28 cellular contexts compared by ENCODE assay signal in genomic region chr9:137141976-137142936, GRCh38. TPM values are rescaled to one million over a fixed set of nuclear protein-coding genes. Genes with fewer than 3 reads are reported as not detected.
DNase-seq lines count a peak whose midpoint lies in the region; ATAC-seq, FAIRE-seq and TF ChIP-seq lines count a peak whose summit lies in the region.
"Had no signal": no experiment of that assay in that cellular context is flagged by ENCODE, and none has a peak within 500 bp of the region (broad histone marks: within the 10 kb centered on the region; RNA-seq: fewer than 3 reads in every experiment).

No MANE protein-coding gene starts in this region.

- H3K4me3 Mint-ChIP-seq in glutamatergic neuron (ENCODE audit: unreplicated experiment) (peak overlapping the region; percentile 12), nephron progenitor cell (no peak overlapping the region)
- H3K4me3 Mint-ChIP-seq: CD4-positive, alpha-beta T cell; HFFc6 had no signal

- RAD21 ChIA-PET in GM12878 (lab: Charles Lee; ENCODE audit: unreplicated experiment), result no interaction called here

- H3K4me1 ChIP-seq in left ventricle myocardium inferior (peaks cover 10% of the 10 kb centered on the region), GM12878 (ENCODE audit: control insufficient read depth, insufficient read depth, low read length) (no peaks in the 10 kb centered on the region)

- H3K4me3 ChIP-seq in left ventricle myocardium inferior (no peak overlapping the region), GM12878 (no peak overlapping the region)
- H3K4me3 ChIP-seq: PC-9, SJSA1 had no signal

- H3K9me3 Mint-ChIP-seq in glutamatergic neuron (ENCODE audit: unreplicated experiment) (peaks cover 10% of the 10 kb centered on the region), nephron progenitor cell (no peaks in the 10 kb centered on the region)
- H3K9me3 Mint-ChIP-seq: CD4-positive, alpha-beta T cell; HFFc6 had no signal

- no peaks in the 10 kb centered on the region for H3K9me3 ChIP-seq in left ventricle myocardium inferior (replicated peaks)
- no peaks in the 10 kb centered on the region; the same call in 2 of the 3 replicates for H3K9me3 ChIP-seq in GM12878 (replicated peaks; ENCODE audit: control insufficient read depth, insufficient read depth, low read length)
- H3K9me3 ChIP-seq: Caco-2, SJSA1 had no signal

- FAIRE-seq in GM12878 (lab: Jason Lieb, UNC), result no peak
- FAIRE-seq: A204.1, GM12891, GM18507 had no signal

- no peak for TF ChIP-seq RAD21 in GM12878 (IDR thresholded peaks at IDR 0.05; ENCODE audit: insufficient read depth, low read depth, low read length)

- peaks cover 92% of the 10 kb centered on the region for H3K27me3 ChIP-seq in left ventricle myocardium inferior (ENCODE audit: low read depth)
- peaks cover 7 to 12% of the 10 kb centered on the region in 2 experiments for H3K27me3 ChIP-seq in GM12878 (replicated peaks in 1 of 2; ENCODE audit: control insufficient read depth in 2 of 2, insufficient read depth in 2 of 2, low read length in 1 of 2)

- DNase-seq in left cardiac atrium (peak; percentile 4), left ventricle myocardium inferior (no peak), GM12878 (ENCODE audit: low read depth, low spot score) (no peak), glutamatergic neuron (no peak), nephron progenitor cell (no peak), NCI-H1930 (lab: John Stamatoyannopoulos, UW) (no peak), dermis blood vessel endothelial cell (no peak)
- DNase-seq: Caco-2; CD4-positive, alpha-beta T cell; DMS153; GF-D8; HFFc6; NCI-H1417; NCI-H187 treated with DMSO at 0.1 percent for 48 hours; NCI-H345; NCI-H524 treated with DMSO at 0.1 percent for 48 hours; PC-9 had no signal

- ATAC-seq in left cardiac atrium (no peak), GM12878 (no peak), HG02840 (IDR thresholded peaks at IDR 0.05; ENCODE audit: low FRiP score, unreplicated experiment) (no peak)

- SMC1A ChIA-PET in GM12878 (lab: Charles Lee; ENCODE audit: uncharacterized antibody, unreplicated experiment), result no interaction called here

- TF ChIP-seq POLR2A in GM12878 (IDR thresholded peaks at IDR 0.05; ENCODE audit: low read depth, low read length), result no peak

- in situ Hi-C loops in GM12878 (cut with MboI), result no loop called here

- no peaks in the 10 kb centered on the region for H4K20me1 ChIP-seq in GM12878 (ENCODE audit: control insufficient read depth, insufficient read depth)

- H3K36me3 Mint-ChIP-seq in glutamatergic neuron (ENCODE audit: unreplicated experiment), result no peaks in the 10 kb centered on the region
- no peaks in the 10 kb centered on the region for H3K36me3 Mint-ChIP-seq in nephron progenitor cell (ENCODE audit: low read depth)

- whole genome bisulfite sequencing in GM12878 (ENCODE audit: insufficient coverage, insufficient replicate concordance, low lambda C conversion rate, missing lambda C conversion rate), result 32% methylated on average over 24 of the region's 24 CpGs

- H3K4me2 ChIP-seq in GM12878 (ENCODE audit: control insufficient read depth, insufficient read depth), result no peak overlapping the region
- H3K4me2 ChIP-seq: KMS-11, PC-9 had no signal

- H3K27ac Mint-ChIP-seq in glutamatergic neuron (ENCODE audit: unreplicated experiment) (no peak overlapping the region), nephron progenitor cell (no peak overlapping the region)
- H3K27ac Mint-ChIP-seq: CD4-positive, alpha-beta T cell; HFFc6 had no signal

- H2AFZ ChIP-seq in GM12878 (ENCODE audit: control insufficient read depth, low read depth, low read length), result no peak overlapping the region
- H2AFZ ChIP-seq: PC-9 had no signal

- no peak overlapping the region for H3K9ac ChIP-seq in GM12878 (ENCODE audit: control insufficient read depth, insufficient read depth, low read length)
- H3K9ac ChIP-seq: KMS-11 had no signal

- CTCF ChIA-PET in GM12878 (lab: Yijun Ruan, JAX), result no interaction called here

- H3K27ac ChIP-seq in left ventricle myocardium inferior (replicated peaks), result no peak overlapping the region
- no peak overlapping the region for H3K27ac ChIP-seq in GM12878 (ENCODE audit: control insufficient read depth, insufficient read depth)
- H3K27ac ChIP-seq: KMS-11, PC-9, RWPE1, SJSA1 had no signal

- H3K79me2 ChIP-seq in GM12878 (ENCODE audit: control insufficient read depth, insufficient read depth, low read length), result no peaks in the 10 kb centered on the region

- BruUV-seq in GM12878 (replicated peaks; lab: Mats Ljungman, UMichigan), result no TSS peak

- no peak for TF ChIP-seq CTCF in left ventricle myocardium inferior (IDR thresholded peaks at IDR 0.05; ENCODE audit: borderline replicate concordance)
- no peak for TF ChIP-seq CTCF in GM12878 (IDR thresholded peaks at IDR 0.05 in 2 of 3, conservative IDR thresholded peaks at IDR 0.05 in 1 of 3; ENCODE audit: control insufficient read depth in 2 of 3, extremely low read depth in 1 of 3, insufficient read depth in 1 of 3, low read depth in 3 of 3, low read length in 3 of 3)
- no peak for TF ChIP-seq CTCF in glutamatergic neuron (IDR thresholded peaks at IDR 0.05; ENCODE audit: partially characterized antibody, unreplicated experiment)
- TF ChIP-seq CTCF in nephron progenitor cell (IDR thresholded peaks at IDR 0.05), result no peak

- H3K27me3 Mint-ChIP-seq in glutamatergic neuron (ENCODE audit: unreplicated experiment) (peaks cover 32% of the 10 kb centered on the region), nephron progenitor cell (ENCODE audit: low read depth, poor library complexity) (peaks cover 88% of the 10 kb centered on the region)

- H3K36me3 ChIP-seq in left ventricle myocardium inferior (no peaks in the 10 kb centered on the region), GM12878 (ENCODE audit: control insufficient read depth in 2 of 2, insufficient read depth in 2 of 2, low read length in 1 of 2) (no peaks in the 10 kb centered on the region)
- H3K36me3 ChIP-seq: SJSA1 had no signal

- POLR2A ChIA-PET in GM12878 (lab: Charles Lee), result interaction anchor here (0.6 to 1.0 kb wide), 3 partner anchors 7 to 10 kb away, joined by 3 to 5 read pairs (median 4); no protein-coding TSS in a partner anchor

- TF ChIP-seq EP300 in GM12878 (IDR thresholded peaks at IDR 0.05; ENCODE audit: borderline replicate concordance in 1 of 2, control insufficient read depth in 1 of 2, low read depth in 2 of 2, low read length in 2 of 2), result no peak

- H3K4me1 Mint-ChIP-seq in glutamatergic neuron (ENCODE audit: low read depth, unreplicated experiment), result peaks cover 7% of the 10 kb centered on the region
- H3K4me1 Mint-ChIP-seq in nephron progenitor cell, result no peaks in the 10 kb centered on the region

- intact Hi-C loops in left cardiac atrium (cut with DNase I) (no loop called here), left ventricle myocardium inferior (cut with micrococcal nuclease) (no loop called here), GM12878 (cut with micrococcal nuclease; ENCODE audit: unreplicated experiment) (no loop called here)

RNA-seq across cellular contexts. Expression of gene GRIN1, which starts 3.3 kb away (rescaled TPM):
- total RNA-seq in left cardiac atrium, result not detected
- not detected for total RNA-seq in left ventricle myocardium inferior
- 0.71 and 1.3 TPM in 2 replicates for total RNA-seq in GM12878 (2013; cell fraction: nucleolus; rRNA removed)
- not detected in 2 replicates for total RNA-seq in GM12878 (2014; rRNA removed)
- total RNA-seq in GM12878 (2014; rRNA removed; fragmentation: Illumina TruSeq; extraction: Trizol), result not detected in 2 replicates
- 0.10 and 0.35 TPM in 2 replicates for total RNA-seq in GM12878 (2021)
- not detected for polyA plus RNA-seq in GM12878 (2011; ENCODE audit: low read depth)
- polyA plus RNA-seq in GM12878 (2011; rRNA removed), result 0.05 TPM in 1 of 2 replicates, not detected in the other
- polyA plus RNA-seq in GM12878 (2011; cell fraction: cytosol; rRNA removed), result 0.01 and 0.02 TPM in 2 replicates
- polyA plus RNA-seq in GM12878 (2011; cell fraction: nucleus; rRNA removed), result 0.32 and 0.75 TPM in 2 replicates
- 0.16 and 0.27 TPM in 2 replicates for polyA plus RNA-seq in GM12878 (2012)
- 0.06 TPM in 1 of 2 replicates, not detected in the other for polyA plus RNA-seq in GM12878 (2014; fragmentation: Illumina TruSeq; extraction: Trizol)
- not detected for polyA plus RNA-seq in GM12878 (2014; fragmentation: Nextera tagmentation; extraction: Ambion mirVana)
- polyA plus RNA-seq in GM12878 (2014; rRNA removed), result 0.01 and 0.05 TPM in 2 replicates
- not detected for polyA plus RNA-seq in GM12878 (2016; fragmentation: Nextera tagmentation; extraction: Ambion mirVana)
- polyA minus RNA-seq in GM12878 (2011; rRNA and poly(A)+ RNA removed), result not detected in 2 replicates
- polyA minus RNA-seq in GM12878 (2011; cell fraction: cytosol; rRNA and poly(A)+ RNA removed), result not detected in 2 replicates
- polyA minus RNA-seq in GM12878 (2011; cell fraction: nucleus; rRNA and poly(A)+ RNA removed), result 0.10 TPM in 1 of 2 replicates, not detected in the other
- 5.5 TPM for total RNA-seq in glutamatergic neuron (ENCODE audit: unreplicated experiment)
- 0.05 and 0.17 TPM in 2 replicates for total RNA-seq in dermis blood vessel endothelial cell
- total RNA-seq: CD4-positive, alpha-beta T cell; H4; PC-9; SJSA1 had no signal

RNA-seq across cellular contexts. Expression of gene LRRC26, which starts 27.6 kb away (rescaled TPM):
- not detected for total RNA-seq in left cardiac atrium
- total RNA-seq in left ventricle myocardium inferior, result not detected
- total RNA-seq in GM12878 (2013; cell fraction: nucleolus; rRNA removed), result 3.5 and 5.3 TPM in 2 replicates
- 0.11 TPM in 1 of 2 replicates, not detected in the other for total RNA-seq in GM12878 (2014; rRNA removed)
- total RNA-seq in GM12878 (2014; rRNA removed; fragmentation: Illumina TruSeq; extraction: Trizol), result not detected in 2 replicates
- 0.58 and 0.64 TPM in 2 replicates for total RNA-seq in GM12878 (2021)
- polyA plus RNA-seq in GM12878 (2011; ENCODE audit: low read depth), result not detected
- polyA plus RNA-seq in GM12878 (2011; rRNA removed), result 0.29 TPM in 1 of 2 replicates, not detected in the other
- 0.52 and 1.2 TPM in 2 replicates for polyA plus RNA-seq in GM12878 (2011; cell fraction: cytosol; rRNA removed)
- polyA plus RNA-seq in GM12878 (2011; cell fraction: nucleus; rRNA removed), result 3.7 and 4.4 TPM in 2 replicates
- polyA plus RNA-seq in GM12878 (2012), result 0.30 and 0.88 TPM in 2 replicates
- polyA plus RNA-seq in GM12878 (2014; fragmentation: Illumina TruSeq; extraction: Trizol), result not detected in 2 replicates
- polyA plus RNA-seq in GM12878 (2014; fragmentation: Nextera tagmentation; extraction: Ambion mirVana), result not detected
- polyA plus RNA-seq in GM12878 (2014; rRNA removed), result 0.69 and 0.82 TPM in 2 replicates
- polyA plus RNA-seq in GM12878 (2016; fragmentation: Nextera tagmentation; extraction: Ambion mirVana), result under 1 TPM; 0.33 to 0.91 TPM
- polyA minus RNA-seq in GM12878 (2011; rRNA and poly(A)+ RNA removed), result not detected in 2 replicates
- polyA minus RNA-seq in GM12878 (2011; cell fraction: cytosol; rRNA and poly(A)+ RNA removed), result 1.2 TPM in 1 of 2 replicates, not detected in the other
- 2.1 and 3.7 TPM in 2 replicates for polyA minus RNA-seq in GM12878 (2011; cell fraction: nucleus; rRNA and poly(A)+ RNA removed)
- 0.98 TPM for total RNA-seq in glutamatergic neuron (ENCODE audit: unreplicated experiment)
- total RNA-seq in dermis blood vessel endothelial cell, result not detected in 2 replicates
- total RNA-seq: CD4-positive, alpha-beta T cell; Daoy; HFFc6; SJSA1 had no signal
- polyA plus RNA-seq: BJ had no signal

RNA-seq across cellular contexts. Expression of gene DPP7, which starts 27.7 kb away (rescaled TPM):
- total RNA-seq in left cardiac atrium, result 100 to 1,000 TPM; 176 to 198 TPM
- 130 TPM for total RNA-seq in left ventricle myocardium inferior
- 114 and 118 TPM in 2 replicates for total RNA-seq in GM12878 (2013; cell fraction: nucleolus; rRNA removed)
- total RNA-seq in GM12878 (2014; rRNA removed), result 164 and 177 TPM in 2 replicates
- 64.3 and 71.9 TPM in 2 replicates for total RNA-seq in GM12878 (2014; rRNA removed; fragmentation: Illumina TruSeq; extraction: Trizol)
- total RNA-seq in GM12878 (2021), result 227 and 245 TPM in 2 replicates
- polyA plus RNA-seq in GM12878 (2011; ENCODE audit: low read depth), result 21.4 TPM
- 35.2 and 84.8 TPM in 2 replicates for polyA plus RNA-seq in GM12878 (2011; rRNA removed)
- polyA plus RNA-seq in GM12878 (2011; cell fraction: cytosol; rRNA removed), result 104 and 181 TPM in 2 replicates
- 1,163 and 1,192 TPM in 2 replicates for polyA plus RNA-seq in GM12878 (2011; cell fraction: nucleus; rRNA removed)
- 161 and 188 TPM in 2 replicates for polyA plus RNA-seq in GM12878 (2012)
- 9.2 and 24.8 TPM in 2 replicates for polyA plus RNA-seq in GM12878 (2014; fragmentation: Illumina TruSeq; extraction: Trizol)
- 10 to 100 TPM in 1 of 2 experiments, under 1 TPM in 1; 0.68 to 10.0 TPM for polyA plus RNA-seq in GM12878 (2014; fragmentation: Nextera tagmentation; extraction: Ambion mirVana)
- 225 and 260 TPM in 2 replicates for polyA plus RNA-seq in GM12878 (2014; rRNA removed)
- polyA plus RNA-seq in GM12878 (2016; fragmentation: Nextera tagmentation; extraction: Ambion mirVana), result 100 to 1,000 TPM; 128 to 150 TPM
- polyA minus RNA-seq in GM12878 (2011; rRNA and poly(A)+ RNA removed), result 34.5 and 75.5 TPM in 2 replicates
- 51.9 and 52.8 TPM in 2 replicates for polyA minus RNA-seq in GM12878 (2011; cell fraction: cytosol; rRNA and poly(A)+ RNA removed)
- 76.9 and 111 TPM in 2 replicates for polyA minus RNA-seq in GM12878 (2011; cell fraction: nucleus; rRNA and poly(A)+ RNA removed)
- total RNA-seq in glutamatergic neuron (ENCODE audit: unreplicated experiment), result 30.8 TPM
- 81.5 and 98.5 TPM in 2 replicates for total RNA-seq in dermis blood vessel endothelial cell

RNA-seq across cellular contexts. Expression of gene TMEM210, which starts 29.6 kb away (rescaled TPM):
- total RNA-seq in left cardiac atrium (not detected), left ventricle myocardium inferior (not detected), GM12878 (2014; rRNA removed) (not detected in 2 replicates), GM12878 (2014; rRNA removed; fragmentation: Illumina TruSeq; extraction: Trizol) (not detected in 2 replicates), GM12878 (2021) (not detected in 2 replicates), glutamatergic neuron (ENCODE audit: unreplicated experiment) (not detected), dermis blood vessel endothelial cell (not detected in 2 replicates)
- not detected in 2 replicates for total RNA-seq in GM12878 (2013; cell fraction: nucleolus; rRNA removed)
- not detected for polyA plus RNA-seq in GM12878 (2011; ENCODE audit: low read depth)
- polyA plus RNA-seq in GM12878 (2011; rRNA removed) (not detected in 2 replicates), GM12878 (2014; fragmentation: Illumina TruSeq; extraction: Trizol) (not detected in 2 replicates), GM12878 (2014; fragmentation: Nextera tagmentation; extraction: Ambion mirVana) (not detected), GM12878 (2014; rRNA removed) (not detected in 2 replicates), GM12878 (2016; fragmentation: Nextera tagmentation; extraction: Ambion mirVana) (not detected)
- not detected in 2 replicates for polyA plus RNA-seq in GM12878 (2011; cell fraction: cytosol; rRNA removed)
- not detected in 2 replicates for polyA plus RNA-seq in GM12878 (2011; cell fraction: nucleus; rRNA removed)
- not detected in 2 replicates for polyA plus RNA-seq in GM12878 (2012)
- polyA minus RNA-seq in GM12878 (2011; rRNA and poly(A)+ RNA removed), result not detected in 2 replicates
- polyA minus RNA-seq in GM12878 (2011; cell fraction: cytosol; rRNA and poly(A)+ RNA removed), result not detected in 2 replicates
- not detected in 2 replicates for polyA minus RNA-seq in GM12878 (2011; cell fraction: nucleus; rRNA and poly(A)+ RNA removed)
- total RNA-seq: Caco-2; CD4-positive, alpha-beta T cell; Daoy; H4; HFFc6; HT-29; SJSA1 had no signal
- polyA plus RNA-seq: BJ had no signal

RNA-seq across cellular contexts. Expression of gene ANAPC2, which starts 46.1 kb away (rescaled TPM):
- total RNA-seq in left cardiac atrium (10 to 100 TPM; 31.2 to 32.5 TPM), left ventricle myocardium inferior (34.7 TPM), GM12878 (2014; rRNA removed) (18.1 and 26.1 TPM in 2 replicates), GM12878 (2014; rRNA removed; fragmentation: Illumina TruSeq; extraction: Trizol) (12.5 and 14.2 TPM in 2 replicates), GM12878 (2021) (62.2 and 65.2 TPM in 2 replicates), glutamatergic neuron (ENCODE audit: unreplicated experiment) (72.9 TPM), dermis blood vessel endothelial cell (23.1 and 33.6 TPM in 2 replicates)
- total RNA-seq in GM12878 (2013; cell fraction: nucleolus; rRNA removed), result 86.4 and 102 TPM in 2 replicates
- 24.1 TPM for polyA plus RNA-seq in GM12878 (2011; ENCODE audit: low read depth)
- polyA plus RNA-seq in GM12878 (2011; rRNA removed) (9.0 and 20.7 TPM in 2 replicates), GM12878 (2014; fragmentation: Illumina TruSeq; extraction: Trizol) (6.0 and 12.0 TPM in 2 replicates), GM12878 (2014; fragmentation: Nextera tagmentation; extraction: Ambion mirVana) (under 1 TPM; 0.03 to 0.04 TPM), GM12878 (2014; rRNA removed) (53.1 and 60.9 TPM in 2 replicates), GM12878 (2016; fragmentation: Nextera tagmentation; extraction: Ambion mirVana) (10 to 100 TPM; 20.2 to 21.0 TPM)
- 18.5 and 30.0 TPM in 2 replicates for polyA plus RNA-seq in GM12878 (2011; cell fraction: cytosol; rRNA removed)
- 248 and 250 TPM in 2 replicates for polyA plus RNA-seq in GM12878 (2011; cell fraction: nucleus; rRNA removed)
- polyA plus RNA-seq in GM12878 (2012), result 39.4 and 42.5 TPM in 2 replicates
- polyA minus RNA-seq in GM12878 (2011; rRNA and poly(A)+ RNA removed), result 14.8 and 26.2 TPM in 2 replicates
- 26.0 and 30.9 TPM in 2 replicates for polyA minus RNA-seq in GM12878 (2011; cell fraction: cytosol; rRNA and poly(A)+ RNA removed)
- polyA minus RNA-seq in GM12878 (2011; cell fraction: nucleus; rRNA and poly(A)+ RNA removed), result 61.2 and 71.8 TPM in 2 replicates
